Comparison of ENCODE assay signal across 23 cellular contexts in genomic region chr7:127715901-127716300, GRCh38.
DNase-seq lines count a peak whose midpoint lies in the region; ATAC-seq, FAIRE-seq and TF ChIP-seq lines count a peak whose summit lies in the region.
"Had no signal": no experiment of that assay in that cellular context is flagged by ENCODE, and none has a peak within 500 bp of the region (broad histone marks: within the 10 kb centered on the region; RNA-seq: fewer than 3 reads in every experiment).

No MANE protein-coding gene starts in this region.

- H3K4me3 Mint-ChIP-seq in activated T-cell treated with anti-CD3 and anti-CD28 coated beads, Interleukin-2, amount 50 U/mL, for 72 hours: no peak overlapping the region
- H3K4me3 Mint-ChIP-seq in astrocyte (ENCODE audit: unreplicated experiment): no peak overlapping the region
- H3K4me3 Mint-ChIP-seq: CD8-positive, alpha-beta T cell had no signal

- no peak for ATAC-seq in activated T-cell treated with anti-CD3 and anti-CD28 coated beads, Interleukin-2, amount 50 U/mL, for 72 hours (replicated peaks in 1 of 2)
- ATAC-seq: CD8-positive, alpha-beta T cell had no signal

- no peak overlapping the region for H3K27ac ChIP-seq in astrocyte (ENCODE audit: low read depth, low read length)
- H3K27ac ChIP-seq: HL-60, KMS-11, Peyer's patch, SJCRH30 had no signal

- H3K9me3 Mint-ChIP-seq in activated T-cell treated with anti-CD3 and anti-CD28 coated beads, Interleukin-2, amount 50 U/mL, for 72 hours: peaks cover 0 to 2% of the 10 kb centered on the region in 2 donors
- no peaks in the 10 kb centered on the region for H3K9me3 Mint-ChIP-seq in astrocyte (ENCODE audit: unreplicated experiment)
- H3K9me3 Mint-ChIP-seq: CD8-positive, alpha-beta T cell had no signal

- H4K20me1 ChIP-seq in astrocyte (ENCODE audit: insufficient read depth, low read length): peaks cover 89% of the 10 kb centered on the region

- H3K36me3 ChIP-seq in astrocyte (ENCODE audit: insufficient read depth, low read length): peaks cover 39% of the 10 kb centered on the region

- TF ChIP-seq CTCF in astrocyte (IDR thresholded peaks at IDR 0.05; ENCODE audit: insufficient read depth, low read depth, low read length) (no peak), fibroblast of the aortic adventitia (IDR thresholded peaks at IDR 0.05; ENCODE audit: insufficient read depth, low read length) (no peak)

- H3K4me2 ChIP-seq in astrocyte (ENCODE audit: low read length): no peak overlapping the region
- H3K4me2 ChIP-seq: KMS-11 had no signal

- H3K4me1 ChIP-seq in astrocyte (ENCODE audit: insufficient read depth, low read length): no peaks in the 10 kb centered on the region
- H3K4me1 ChIP-seq: Peyer's patch, SJCRH30 had no signal

- peak; percentile 5 for FAIRE-seq in astrocyte (lab: Jason Lieb, UNC)

- no peak overlapping the region for H3K4me3 ChIP-seq in astrocyte (ENCODE audit: insufficient read depth, low read depth, low read length)
- H3K4me3 ChIP-seq in fibroblast of the aortic adventitia (ENCODE audit: low read depth, low read length): no peak overlapping the region
- H3K4me3 ChIP-seq: Peyer's patch, SJCRH30 had no signal

- H3K9me3 ChIP-seq in astrocyte (ENCODE audit: insufficient read depth, low read depth, low read length): peaks cover 5% of the 10 kb centered on the region
- H3K9me3 ChIP-seq: Peyer's patch had no signal

- H3K36me3 Mint-ChIP-seq in activated T-cell treated with anti-CD3 and anti-CD28 coated beads, Interleukin-2, amount 50 U/mL, for 72 hours (ENCODE audit: insufficient read depth in 2 of 2): peaks cover 21 to 34% of the 10 kb centered on the region in 2 donors
- H3K36me3 Mint-ChIP-seq in astrocyte (ENCODE audit: low read depth, unreplicated experiment): peaks cover 31% of the 10 kb centered on the region

- H3K9ac ChIP-seq in astrocyte (ENCODE audit: low read length): no peak overlapping the region
- H3K9ac ChIP-seq: KMS-11 had no signal

- H3K27me3 Mint-ChIP-seq in activated T-cell treated with anti-CD3 and anti-CD28 coated beads, Interleukin-2, amount 50 U/mL, for 72 hours (ENCODE audit: low read depth): no peaks in the 10 kb centered on the region
- H3K27me3 Mint-ChIP-seq in astrocyte (ENCODE audit: low read depth, unreplicated experiment): no peaks in the 10 kb centered on the region

- no peak overlapping the region for H2AFZ ChIP-seq in astrocyte (ENCODE audit: low read depth, low read length)

- H3K27me3 ChIP-seq in astrocyte (ENCODE audit: insufficient read depth, low read length): no peaks in the 10 kb centered on the region
- H3K27me3 ChIP-seq: Peyer's patch, SJCRH30 had no signal

- peak overlapping the region; percentile 55 for H3K27ac Mint-ChIP-seq in activated T-cell treated with anti-CD3 and anti-CD28 coated beads, Interleukin-2, amount 50 U/mL, for 72 hours
- no peak overlapping the region for H3K27ac Mint-ChIP-seq in astrocyte (ENCODE audit: unreplicated experiment)
- H3K27ac Mint-ChIP-seq: CD8-positive, alpha-beta T cell had no signal

- H3K4me1 Mint-ChIP-seq in activated T-cell treated with anti-CD3 and anti-CD28 coated beads, Interleukin-2, amount 50 U/mL, for 72 hours (ENCODE audit: low read depth): peaks cover 15% of the 10 kb centered on the region
- peaks cover 7% of the 10 kb centered on the region for H3K4me1 Mint-ChIP-seq in astrocyte (ENCODE audit: low read depth, unreplicated experiment)

- H3K79me2 ChIP-seq in astrocyte (ENCODE audit: insufficient read depth, low read length): peaks cover 90% of the 10 kb centered on the region

- no peak for DNase-seq in activated T-cell treated with anti-CD3 and anti-CD28 coated beads, Interleukin-2, amount 50 U/mL, for 72 hours
- DNase-seq in activated T-cell treated with anti-CD3 and anti-CD28 coated beads for 4 hours (no peak), astrocyte (ENCODE audit: low read depth) (no peak), fibroblast of the aortic adventitia (ENCODE audit: low read depth) (peak; percentile 53), HUDEP-2 (lab: John Stamatoyannopoulos, UW; ENCODE audit: unreplicated experiment in 76 of 76) (no peak), NCI-H1092 treated with DMSO at 0.1 percent for 48 hours (lab: John Stamatoyannopoulos, UW) (no peak), GM19240 (ENCODE audit: insufficient read length, low spot score) (no peak)
- no peak for DNase-seq in stimulated activated CD4-positive, alpha-beta T cell treated with anti-CD3 and anti-CD28 coated beads, Interleukin-4, amount 100 ng/mL, for 4 hours
- DNase-seq: 8988T; AML-193; C1 segment of cervical spinal cord; CD8-positive, alpha-beta T cell; DMS153; H7; NCI-H1105; NCI-H2029 treated with DMSO at 0.1 percent for 48 hours; NCI-H2171 treated with DMSO at 0.1 percent for 48 hours; NCI-H446; NCI-H526; Peyer's patch; SJCRH30 had no signal
